Comparison of ENCODE assay signal across 23 cellular contexts in genomic region chr2:128813352-128814034, GRCh38.
"Had no signal": no experiment of that assay in that cellular context is flagged by ENCODE, and none has a peak within 500 bp of the region (broad histone marks: within the 10 kb centered on the region; RNA-seq: fewer than 3 reads in every experiment).

No MANE protein-coding gene starts in this region.

- H3K4me3 Mint-ChIP-seq: effector memory CD8-positive, alpha-beta T cell; naive thymus-derived CD4-positive, alpha-beta T cell; nephron; stimulated activated naive CD8-positive, alpha-beta T cell treated with anti-CD3 and anti-CD28 coated beads, Interleukin-15, amount 100 ng/mL, for 72 hours had no signal

- H3K27me3 ChIP-seq: gastrocnemius medialis, hepatocyte, pancreas, suprapubic skin, transverse colon, upper lobe of right lung had no signal

- H3K4me1 Mint-ChIP-seq: stimulated activated naive CD8-positive, alpha-beta T cell treated with anti-CD3 and anti-CD28 coated beads, Interleukin-15, amount 100 ng/mL, for 72 hours had no signal

- H3K27me3 Mint-ChIP-seq: progenitor cell of endocrine pancreas; stimulated activated naive CD8-positive, alpha-beta T cell treated with anti-CD3 and anti-CD28 coated beads, Interleukin-15, amount 100 ng/mL, for 72 hours had no signal

- H3K4me3 ChIP-seq: gastrocnemius medialis, hepatocyte, pancreas, smooth muscle cell, suprapubic skin, transverse colon, upper lobe of right lung had no signal

- H3K9me3 ChIP-seq: gastrocnemius medialis, pancreas, suprapubic skin, transverse colon, upper lobe of right lung had no signal

- ATAC-seq: effector memory CD8-positive, alpha-beta T cell; gastrocnemius medialis; naive thymus-derived CD4-positive, alpha-beta T cell; pancreas; upper lobe of right lung had no signal

- H3K27ac ChIP-seq: gastrocnemius medialis, hepatocyte, pancreas, suprapubic skin, transverse colon, upper lobe of right lung had no signal

- H3K36me3 Mint-ChIP-seq: naive thymus-derived CD4-positive, alpha-beta T cell had no signal

- DNase-seq: cortex of kidney; effector memory CD8-positive, alpha-beta T cell; foreskin fibroblast; gastrocnemius medialis; kidney; mesenchymal stem cell; midbrain; naive thymus-derived CD4-positive, alpha-beta T cell; occipital lobe; pancreas; stimulated activated CD4-positive, alpha-beta T cell treated with anti-CD3 and anti-CD28 coated beads, Interleukin-12 subunit alpha, Interleukin-12 subunit beta, amount 100 ng/mL, for 4 hours; stimulated activated CD4-positive, alpha-beta T cell treated with anti-CD3 and anti-CD28 coated beads, Interleukin-1b, Interleukin-23, amount 100 ng/mL, for 48 hours; stimulated activated CD4-positive, alpha-beta T cell treated with anti-CD3 and anti-CD28 coated beads, Interleukin-4, amount 100 ng/mL, for 1 hour; stimulated activated CD8-positive, alpha-beta memory T cell treated with anti-CD3 and anti-CD28 coated beads, Interleukin-4, amount 100 ng/mL, for 48 hours; stimulated activated naive CD4-positive, alpha-beta T cell; stimulated activated naive CD8-positive, alpha-beta T cell treated with anti-CD3 and anti-CD28 coated beads, Interleukin-15, amount 100 ng/mL, for 72 hours; transverse colon; upper lobe of right lung had no signal

- H3K36me3 ChIP-seq: gastrocnemius medialis, pancreas, suprapubic skin, transverse colon, upper lobe of right lung had no signal

- FAIRE-seq: kidney, pancreas had no signal

- H3K4me1 ChIP-seq: pancreas, transverse colon, upper lobe of right lung had no signal

- H3K27ac Mint-ChIP-seq: effector memory CD8-positive, alpha-beta T cell; naive thymus-derived CD4-positive, alpha-beta T cell; nephron; progenitor cell of endocrine pancreas had no signal
